In genomic region chr2:237132799-237133198, GRCh38 we compare ENCODE assay signal across 12 cellular contexts. TPM values are rescaled to one million over a fixed set of nuclear protein-coding genes. Genes with fewer than 3 reads are reported as not detected.
DNase-seq lines count a peak whose midpoint lies in the region; ATAC-seq, FAIRE-seq and TF ChIP-seq lines count a peak whose summit lies in the region.
"Had no signal": no experiment of that assay in that cellular context is flagged by ENCODE, and none has a peak within 500 bp of the region (broad histone marks: within the 10 kb centered on the region; RNA-seq: fewer than 3 reads in every experiment).

No MANE protein-coding gene starts in this region.

- H3F3A ChIP-seq in smooth muscle cell (ENCODE audit: low read depth), result peaks cover 2% of the 10 kb centered on the region

- no peaks in the 10 kb centered on the region for H3K27me3 Mint-ChIP-seq in endothelial cell (ENCODE audit: unreplicated experiment)
- H3K27me3 Mint-ChIP-seq: CD4-positive, alpha-beta memory T cell; memory B cell had no signal

- no peaks in the 10 kb centered on the region for H3K36me3 Mint-ChIP-seq in endothelial cell (ENCODE audit: low read depth, unreplicated experiment)
- H3K36me3 Mint-ChIP-seq: CD4-positive, alpha-beta memory T cell; memory B cell had no signal

- peaks cover 2% of the 10 kb centered on the region for H3K4me1 ChIP-seq in smooth muscle cell (ENCODE audit: low read depth)
- H3K4me1 ChIP-seq: body of pancreas had no signal

- no peaks in the 10 kb centered on the region for H4K20me1 ChIP-seq in smooth muscle cell (ENCODE audit: low read depth)

- peaks cover 5% of the 10 kb centered on the region for H3K9me3 ChIP-seq in smooth muscle cell (replicated peaks; ENCODE audit: low read depth)
- H3K9me3 ChIP-seq: body of pancreas had no signal

- no peaks in the 10 kb centered on the region for H3K36me3 ChIP-seq in smooth muscle cell (ENCODE audit: low read depth)

- no peak overlapping the region for H3K27ac Mint-ChIP-seq in endothelial cell (ENCODE audit: unreplicated experiment)
- H3K27ac Mint-ChIP-seq: CD4-positive, alpha-beta memory T cell; memory B cell had no signal

- no peaks in the 10 kb centered on the region for H3K27me3 ChIP-seq in smooth muscle cell (ENCODE audit: low read depth)
- H3K27me3 ChIP-seq: body of pancreas had no signal

- H2AFZ ChIP-seq in smooth muscle cell (ENCODE audit: low read depth), result no peak overlapping the region

- H3K4me2 ChIP-seq in smooth muscle cell, result no peak overlapping the region

- H3K79me2 ChIP-seq in smooth muscle cell (ENCODE audit: low read depth), result no peaks in the 10 kb centered on the region

- no peak overlapping the region for H3K4me3 ChIP-seq in smooth muscle cell
- H3K4me3 ChIP-seq: body of pancreas had no signal

- no peak for ATAC-seq in HG03025 (IDR thresholded peaks at IDR 0.05; ENCODE audit: low FRiP score, unreplicated experiment)
- ATAC-seq: body of pancreas had no signal

- no peaks in the 10 kb centered on the region for H3K4me1 Mint-ChIP-seq in endothelial cell (ENCODE audit: unreplicated experiment)
- H3K4me1 Mint-ChIP-seq: CD4-positive, alpha-beta memory T cell; memory B cell had no signal

- H3K9ac ChIP-seq in smooth muscle cell (ENCODE audit: low read depth), result no peak overlapping the region

- H3K4me3 Mint-ChIP-seq in endothelial cell (ENCODE audit: unreplicated experiment), result no peak overlapping the region
- H3K4me3 Mint-ChIP-seq: CD4-positive, alpha-beta memory T cell; memory B cell had no signal

- 85% methylated on average over 5 of the region's 5 CpGs for WGBS in smooth muscle cell (ENCODE audit: low lambda C conversion rate)

- TF ChIP-seq POLR2A in H54 (IDR thresholded peaks at IDR 0.05; ENCODE audit: low read depth, low read length), result no peak

- TF ChIP-seq CTCF in endothelial cell (IDR thresholded peaks at IDR 0.05; ENCODE audit: unreplicated experiment) (peak; percentile 52), smooth muscle cell (IDR thresholded peaks at IDR 0.05; ENCODE audit: borderline replicate concordance, insufficient read depth, poor library complexity, severe bottlenecking) (peak; percentile 15)

- no peaks in the 10 kb centered on the region for H3K9me3 Mint-ChIP-seq in endothelial cell (ENCODE audit: unreplicated experiment)
- H3K9me3 Mint-ChIP-seq: CD4-positive, alpha-beta memory T cell had no signal

- FAIRE-seq in H54 (lab: Jason Lieb, UNC), result no peak

- no peak overlapping the region for H3K27ac ChIP-seq in smooth muscle cell (ENCODE audit: low read depth)
- H3K27ac ChIP-seq: body of pancreas had no signal

- peak; percentile 20 for DNase-seq in activated CD4-positive, alpha-beta T cell treated with anti-CD3 and anti-CD28 coated beads for 48 hours
- no peak for DNase-seq in activated CD4-positive, alpha-beta T cell treated with anti-CD3 and anti-CD28 coated beads, Interleukin-2, amount 50 U/mL, for 48 hours
- DNase-seq in NAMALWA (ENCODE audit: low spot score) (peak; percentile 55), endothelial cell (ENCODE audit: low spot score) (no peak), smooth muscle cell (lab: John Stamatoyannopoulos, UW; ENCODE audit: unreplicated experiment) (no peak), H54 (ENCODE audit: insufficient read length, low spot score) (no peak)
- DNase-seq in activated CD8-positive, alpha-beta memory T cell treated with anti-CD3 and anti-CD28 coated beads for 24 hours, result no peak
- DNase-seq: body of pancreas; CD4-positive, alpha-beta memory T cell; T-helper 9 cell had no signal

RNA-seq across cellular contexts. Expression of gene COPS8, which starts 47.1 kb away (rescaled TPM):
- total RNA-seq in endothelial cell (ENCODE audit: unreplicated experiment) (97.1 TPM), smooth muscle cell (159 and 194 TPM in 2 replicates)
- 130 and 132 TPM in 2 replicates for polyA plus RNA-seq in smooth muscle cell

Comparison
In these comparisons a context has a peak if more than half of its experiments do, and no peak if none do; other contexts are left out.
1. DNase-seq: peak in activated CD4-positive, alpha-beta T cell treated with anti-CD3 and anti-CD28 coated beads for 48 hours (single experiment) and NAMALWA (single experiment); none in activated CD4-positive, alpha-beta T cell treated with anti-CD3 and anti-CD28 coated beads, Interleukin-2, amount 50 U/mL, for 48 hours (0 of 2), endothelial cell (single experiment), smooth muscle cell (single experiment), H54 (single experiment) and activated CD8-positive, alpha-beta memory T cell treated with anti-CD3 and anti-CD28 coated beads for 24 hours (single experiment).